ENCODE assay signal across 9 cellular contexts in the genomic region with DNA sequence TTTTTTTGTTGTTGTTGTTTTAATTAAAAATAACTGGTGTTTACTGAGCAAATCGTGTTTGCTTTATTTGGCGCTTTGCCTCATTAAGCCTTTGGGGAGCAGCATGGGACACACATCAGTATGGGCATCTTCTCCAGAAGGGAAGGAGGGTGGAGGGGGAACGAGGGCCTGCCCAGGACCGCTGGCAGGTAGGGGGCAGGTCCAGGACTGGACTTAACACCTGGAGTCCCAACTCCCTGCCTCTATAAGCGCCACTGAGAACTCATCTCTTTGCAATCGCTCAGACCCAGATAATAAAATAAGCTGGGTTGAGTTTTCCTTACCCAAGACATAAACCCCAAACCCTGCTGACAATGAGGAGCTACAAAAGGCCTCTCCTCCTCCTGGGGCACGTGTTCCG. TPM values are rescaled to one million over a fixed set of nuclear protein-coding genes. Genes with fewer than 3 reads are reported as not detected.
DNase-seq lines count a peak whose midpoint lies in the region; ATAC-seq, FAIRE-seq and TF ChIP-seq lines count a peak whose summit lies in the region.
"Had no signal": no experiment of that assay in that cellular context is flagged by ENCODE, and none has a peak within 500 bp of the region (broad histone marks: within the 10 kb centered on the region; RNA-seq: fewer than 3 reads in every experiment).

No MANE protein-coding gene starts in this region.

- no peaks in the 10 kb centered on the region for H3K79me1 ChIP-seq in mesendoderm (ENCODE audit: low read length)

- no peak for FAIRE-seq in HTR-8/SVneo (lab: Jason Lieb, UNC)
- FAIRE-seq: TTC549 had no signal

- H3K36me3 ChIP-seq in heart left ventricle (no peaks in the 10 kb centered on the region), adrenal gland (replicated peaks in 1 of 2) (no peaks in the 10 kb centered on the region), mesendoderm (ENCODE audit: control insufficient read depth, insufficient read depth, low read length) (no peaks in the 10 kb centered on the region), urinary bladder (ENCODE audit: insufficient read depth) (no peaks in the 10 kb centered on the region)

- H3K56ac ChIP-seq in mesendoderm (ENCODE audit: low read length) = peak overlapping the region; percentile 49

- intact Hi-C loops in heart left ventricle (cut with DNase I) = loop anchor here in 4 of 10 donors (5.0 to 10.0 kb wide), 4 partner anchors 49 to 229 kb away; no protein-coding TSS in a partner anchor
- intact Hi-C loops in left cardiac atrium (cut with DNase I) = no loop called here
- intact Hi-C loops in adrenal gland (cut with DNase I) = no loop called here

- H3K79me2 ChIP-seq in mesendoderm (ENCODE audit: control insufficient read depth, insufficient read depth, low read length) = no peaks in the 10 kb centered on the region

- H3K27ac ChIP-seq in heart left ventricle (peak overlapping the region; percentile 60 to 91 (median 84)), adrenal gland (peak overlapping the region; percentile 22 to 97 (median 77)), mesendoderm (ENCODE audit: low read depth, low read length) (no peak overlapping the region), urinary bladder (ENCODE audit: low read depth) (peak overlapping the region; percentile 83)

- no peak overlapping the region for H4K5ac ChIP-seq in mesendoderm (ENCODE audit: low read length)

- DNase-seq in heart left ventricle (peak in 1 of 5 donors; percentile 13), left cardiac atrium (no peak), adrenal gland (no peak), mesendoderm (peak; percentile 8), HTR-8/SVneo (ENCODE audit: insufficient read length, low spot score) (no peak), SHP77 treated with DMSO at 0.1 percent for 48 hours (lab: John Stamatoyannopoulos, UW) (no peak)

- no peak overlapping the region for H3K9ac ChIP-seq in mesendoderm (ENCODE audit: low read length)

- no peak overlapping the region for H2BK5ac ChIP-seq in mesendoderm (ENCODE audit: low read length)

- H3K4ac ChIP-seq in mesendoderm (ENCODE audit: low read depth, low read length) = no peak overlapping the region

- no peak for TF ChIP-seq CTCF in heart left ventricle (IDR thresholded peaks at IDR 0.05)
- no peak for TF ChIP-seq CTCF in adrenal gland (IDR thresholded peaks at IDR 0.05)

- H3K27me3 ChIP-seq in heart left ventricle (no peaks in the 10 kb centered on the region), adrenal gland (no peaks in the 10 kb centered on the region), mesendoderm (ENCODE audit: insufficient read depth, low read length, poor library complexity) (no peaks in the 10 kb centered on the region)

- WGBS in heart left ventricle, 4 donors = 41 to 47% (median 46%) methylated on average over 8 of the region's 8 CpGs
- 39 to 53% (median 42%) methylated on average over 6 to 8 of the region's 8 CpGs for WGBS in adrenal gland, 4 donors
- no CpG with 5 or more reads among the region's 8 CpGs for WGBS in mesendoderm (ENCODE audit: extremely low coverage, insufficient coverage, low lambda C conversion rate)
- 60% methylated on average over 8 of the region's 8 CpGs for WGBS in urinary bladder

- H3K4me2 ChIP-seq in mesendoderm (ENCODE audit: low read length) = no peak overlapping the region

- H4K8ac ChIP-seq in mesendoderm (ENCODE audit: low read depth, low read length) = no peak overlapping the region

- H3K4me3 ChIP-seq in heart left ventricle (peak overlapping the region in 10 of 12 donors; percentile 28 to 62 (median 56)), adrenal gland (peak overlapping the region in 1 of 4 donors; percentile 62), mesendoderm (ENCODE audit: low read length) (no peak overlapping the region), urinary bladder (ENCODE audit: low read depth, low read length) (no peak overlapping the region)

- H2BK15ac ChIP-seq in mesendoderm (replicated peaks; ENCODE audit: low read depth) = no peak overlapping the region

- H2AK5ac ChIP-seq in mesendoderm (ENCODE audit: low read length) = no peak overlapping the region

- TF ChIP-seq POLR2A in heart left ventricle (IDR thresholded peaks at IDR 0.05) = no peak
- no peak for TF ChIP-seq POLR2A in adrenal gland (IDR thresholded peaks at IDR 0.05)

- H3K9me3 ChIP-seq in heart left ventricle = no peaks in the 10 kb centered on the region
- no peaks in the 10 kb centered on the region for H3K9me3 ChIP-seq in adrenal gland (replicated peaks in 1 of 3)

- no peak overlapping the region for H3K18ac ChIP-seq in mesendoderm (ENCODE audit: low read length)

- H3K4me1 ChIP-seq in heart left ventricle = peaks cover 21 to 98% (median 80%) of the 10 kb centered on the region in 12 donors
- H3K4me1 ChIP-seq in adrenal gland (replicated peaks in 1 of 2) = peaks cover 82 to 87% of the 10 kb centered on the region in 2 donors
- peaks cover 2% of the 10 kb centered on the region for H3K4me1 ChIP-seq in mesendoderm (ENCODE audit: control insufficient read depth, low read depth, low read length)
- H3K4me1 ChIP-seq in urinary bladder (ENCODE audit: insufficient read depth) = peaks cover 3% of the 10 kb centered on the region

- no peak for ATAC-seq in heart left ventricle
- ATAC-seq in left cardiac atrium = no peak
- ATAC-seq in HG02571 (IDR thresholded peaks at IDR 0.05; ENCODE audit: unreplicated experiment) = no peak

- H2BK120ac ChIP-seq in mesendoderm (ENCODE audit: low read depth, low read length) = no peak overlapping the region

- no peak overlapping the region for H3K23ac ChIP-seq in mesendoderm (ENCODE audit: low read length)

RNA-seq across cellular contexts. Expression of a gene that starts 15.1 kb away (rescaled TPM):
- 10 to 100 TPM in 7 of 9 donors, 1 to 10 TPM in 2; 3.3 to 25.3 (median 13.5) TPM for total RNA-seq in heart left ventricle
- polyA plus RNA-seq in heart left ventricle = 10 to 100 TPM in 1 of 2 donors, 1 to 10 TPM in 1; 7.2 to 21.7 TPM
- total RNA-seq in left cardiac atrium = 10 to 100 TPM in 1 of 2 donors, 1 to 10 TPM in 1; 6.3 to 13.5 TPM
- total RNA-seq in adrenal gland = 100 to 1,000 TPM in 2 of 8 donors, 10 to 100 TPM in 6; 47.8 to 136 (median 90.9) TPM
- polyA plus RNA-seq in adrenal gland = 10 to 100 TPM; 32.5 to 52.7 (median 38.7) TPM
- 0.21 TPM for polyA plus RNA-seq in mesendoderm (2013, experiment 1 of 2)
- polyA plus RNA-seq in mesendoderm (2013, experiment 2 of 2) = 0.27 TPM
- total RNA-seq in urinary bladder = 12.7 TPM
- polyA plus RNA-seq in urinary bladder = 16.3 TPM

Comparison
In these comparisons a context has a peak if more than half of its experiments do, and no peak if none do; other contexts are left out.
1. H3K4me3 ChIP-seq: peak in heart left ventricle (10 of 12); none in mesendoderm (single experiment) and urinary bladder (single experiment).